ENCODE assay signal across 8 cellular contexts in genomic region chr3:49007771-49008528, GRCh38. TPM values are rescaled to one million over a fixed set of nuclear protein-coding genes. Genes with fewer than 3 reads are reported as not detected.
DNase-seq lines count a peak whose midpoint lies in the region; ATAC-seq and TF ChIP-seq lines count a peak whose summit lies in the region.

No MANE protein-coding gene starts in this region.

- peak overlapping the region; percentile 98 for H3K4me3 Mint-ChIP-seq in endothelial cell (ENCODE audit: unreplicated experiment)
- peak overlapping the region; percentile 97 for H3K4me3 Mint-ChIP-seq in mesothelial cell of epicardium

- no peak for TF ChIP-seq CTCF in AG10803 (conservative IDR thresholded peaks at IDR 0.05; ENCODE audit: low read length)
- no peak for TF ChIP-seq CTCF in endothelial cell (IDR thresholded peaks at IDR 0.05; ENCODE audit: unreplicated experiment)
- TF ChIP-seq CTCF in mesothelial cell of epicardium (IDR thresholded peaks at IDR 0.05; ENCODE audit: unreplicated experiment), result no peak

- peak; percentile 35 for ATAC-seq in GM19025 (IDR thresholded peaks at IDR 0.05; ENCODE audit: low read depth, unreplicated experiment)
- peak; percentile 48 for ATAC-seq in HG03280 (IDR thresholded peaks at IDR 0.05; ENCODE audit: unreplicated experiment)

- no peaks in the 10 kb centered on the region for H3K9me3 Mint-ChIP-seq in endothelial cell (ENCODE audit: unreplicated experiment)
- no peaks in the 10 kb centered on the region for H3K9me3 Mint-ChIP-seq in mesothelial cell of epicardium

- peaks cover 8% of the 10 kb centered on the region for H3K27me3 Mint-ChIP-seq in endothelial cell (ENCODE audit: unreplicated experiment)
- no peaks in the 10 kb centered on the region for H3K27me3 Mint-ChIP-seq in mesothelial cell of epicardium (ENCODE audit: low read depth)

- H3K4me1 Mint-ChIP-seq in endothelial cell (ENCODE audit: unreplicated experiment) (peaks cover 15% of the 10 kb centered on the region), mesothelial cell of epicardium (peaks cover 22% of the 10 kb centered on the region)

- H3K36me3 Mint-ChIP-seq in endothelial cell (ENCODE audit: low read depth, unreplicated experiment) (peaks cover 10% of the 10 kb centered on the region), mesothelial cell of epicardium (no peaks in the 10 kb centered on the region)

- H3K27ac Mint-ChIP-seq in endothelial cell (ENCODE audit: unreplicated experiment), result peak overlapping the region; percentile 87
- peak overlapping the region; percentile 100 for H3K27ac Mint-ChIP-seq in mesothelial cell of epicardium

- peak overlapping the region; percentile 75 for H3K4me3 ChIP-seq in AG10803 (ENCODE audit: low read length)

- DNase-seq in AG10803 (ENCODE audit: low read depth) (peak; percentile 91), NOMO-1 treated with DMSO at 0.1 percent for 48 hours (lab: John Stamatoyannopoulos, UW; ENCODE audit: unreplicated experiment) (peak; percentile 84), endothelial cell (ENCODE audit: low spot score) (peak; percentile 83), mesothelial cell of epicardium (ENCODE audit: low spot score in 2 of 2, unreplicated experiment in 2 of 2) (peak; percentile 79 to 80)
- peak; percentile 91 for DNase-seq in activated CD8-positive, alpha-beta memory T cell treated with anti-CD3 and anti-CD28 coated beads, Interleukin-2, amount 50 U/mL, for 4 hours
- DNase-seq in stimulated activated CD8-positive, alpha-beta memory T cell treated with anti-CD3 and anti-CD28 coated beads, Interleukin-2, amount 100 ng/mL, for 48 hours (ENCODE audit: low read depth in 2 of 2), result peak; percentile 86

RNA-seq across cellular contexts. Expression of gene WDR6, which starts 0.8 kb away (rescaled TPM):
- total RNA-seq in endothelial cell (ENCODE audit: unreplicated experiment), result 148 TPM
- 384 to 409 TPM (median 396 TPM) in 3 replicates for total RNA-seq in mesothelial cell of epicardium

RNA-seq across cellular contexts. Expression of gene DALRD3, which starts 10.4 kb away (rescaled TPM):
- total RNA-seq in endothelial cell (ENCODE audit: unreplicated experiment) (27.8 TPM), mesothelial cell of epicardium (22.1 to 24.2 TPM (median 23.4 TPM) in 3 replicates)

RNA-seq across cellular contexts. Expression of gene NDUFAF3, which starts 14.0 kb away (rescaled TPM):
- total RNA-seq in endothelial cell (ENCODE audit: unreplicated experiment) (32.3 TPM), mesothelial cell of epicardium (61.4 to 63.4 TPM (median 62.0 TPM) in 3 replicates)

RNA-seq across cellular contexts. Expression of gene P4HTM, which starts 17.9 kb away (rescaled TPM):
- total RNA-seq in endothelial cell (ENCODE audit: unreplicated experiment) (9.3 TPM), mesothelial cell of epicardium (57.9 to 59.9 TPM (median 58.4 TPM) in 3 replicates)

RNA-seq across cellular contexts. Expression of gene IMPDH2, which starts 21.2 kb away (rescaled TPM):
- total RNA-seq in endothelial cell (ENCODE audit: unreplicated experiment) (111 TPM), mesothelial cell of epicardium (207 to 217 TPM (median 216 TPM) in 3 replicates)

Comparison
In these comparisons a context has a peak if more than half of its experiments do, and no peak if none do; other contexts are left out.
1. Peak in every context shown above with its lines: DNase-seq, ATAC-seq and H3K4me3 ChIP-seq.